ENCODE assay signal across 17 cellular contexts in the genomic region with DNA sequence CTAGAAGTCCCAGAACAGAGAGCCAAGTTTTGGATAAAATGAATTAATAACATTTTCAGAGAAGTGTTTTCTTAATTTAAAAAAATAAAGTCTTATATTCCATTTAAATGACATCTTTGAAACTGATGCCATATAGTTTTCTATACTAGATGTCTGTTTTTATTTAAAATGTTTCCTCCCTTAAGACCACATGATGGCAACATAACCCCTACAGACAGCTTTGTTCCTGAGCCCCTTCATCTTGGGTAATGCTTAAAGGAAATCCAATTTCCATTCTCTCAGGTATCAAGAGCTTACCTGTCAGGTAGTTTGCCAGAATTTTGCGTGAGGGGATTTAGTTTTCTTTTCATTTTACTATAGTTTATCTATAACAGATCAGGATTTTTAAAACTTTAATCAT.
DNase-seq lines count a peak whose midpoint lies in the region; ATAC-seq, FAIRE-seq and TF ChIP-seq lines count a peak whose summit lies in the region.
"Had no signal": no experiment of that assay in that cellular context is flagged by ENCODE, and none has a peak within 500 bp of the region (broad histone marks: within the 10 kb centered on the region; RNA-seq: fewer than 3 reads in every experiment).

No MANE protein-coding gene starts in this region.

- POLR2A ChIA-PET in HepG2 (lab: Yijun Ruan, JAX): no interaction called here

- TF ChIP-seq RAD21 in HepG2 (CRISPR knock-in tag; IDR thresholded peaks at IDR 0.05): no peak

- H3K4me1 ChIP-seq in HepG2 (ENCODE audit: insufficient read depth, low read length): no peaks in the 10 kb centered on the region
- H3K4me1 ChIP-seq in right lobe of liver: no peaks in the 10 kb centered on the region
- no peaks in the 10 kb centered on the region for H3K4me1 ChIP-seq in endodermal cell (ENCODE audit: control insufficient read depth, insufficient read depth, low read length)
- H3K4me1 ChIP-seq: body of pancreas, upper lobe of left lung had no signal

- H3K4me2 ChIP-seq in HepG2 (ENCODE audit: low read depth, low read length): no peak overlapping the region

- H3K79me2 ChIP-seq in HepG2 (ENCODE audit: insufficient read depth, low read length): no peaks in the 10 kb centered on the region

- DNase-seq in HepG2 (ENCODE audit: low spot score) (peak; percentile 2), right lobe of liver (no peak), NCI-H526 treated with DMSO at 0.1 percent for 48 hours (lab: John Stamatoyannopoulos, UW) (peak; percentile 44), endodermal cell (no peak), epidermal melanocyte (ENCODE audit: insufficient read length, low spot score) (no peak), immature natural killer cell (no peak)
- no peak for DNase-seq in activated CD8-positive, alpha-beta memory T cell treated with anti-CD3 and anti-CD28 coated beads, Interleukin-2, amount 10 ng/mL, durations not matched to agents 7 days and 5 days
- DNase-seq: activated CD4-positive, alpha-beta T cell treated with anti-CD3 and anti-CD28 coated beads, Interleukin-2, amount 50 U/mL, for 4 hours; activated effector memory CD4-positive, alpha-beta T cell treated with anti-CD3 and anti-CD28 coated beads, Interleukin-2, amount 50 U/mL, for 16 hours; body of pancreas; head of caudate nucleus; NK-92 treated with Interleukin-12 subunit alpha and Interleukin-12 subunit beta, amount 100 ng/mL, for 24 hours; occipital lobe; T-helper 1 cell; upper lobe of left lung had no signal

- H3K9me3 ChIP-seq in HepG2 (ENCODE audit: low read length): no peaks in the 10 kb centered on the region
- no peaks in the 10 kb centered on the region for H3K9me3 ChIP-seq in right lobe of liver
- H3K9me3 ChIP-seq in endodermal cell (ENCODE audit: control insufficient read depth, low read length): peaks cover 5% of the 10 kb centered on the region
- H3K9me3 ChIP-seq: body of pancreas, upper lobe of left lung had no signal

- ATAC-seq in HepG2: no peak
- no peak for ATAC-seq in right lobe of liver
- no peak for ATAC-seq in HG02763 (IDR thresholded peaks at IDR 0.05; ENCODE audit: unreplicated experiment)
- ATAC-seq in activated CD8-positive, alpha-beta memory T cell treated with anti-CD3 and anti-CD28 coated beads, Interleukin-2, amount 10 ng/mL, durations not matched to agents 7 days and 5 days: no peak
- ATAC-seq: body of pancreas had no signal

- H4K20me1 ChIP-seq in HepG2 (ENCODE audit: insufficient read depth, low read length): no peaks in the 10 kb centered on the region

- TF ChIP-seq CTCF in HepG2 (CRISPR knock-in tag; IDR thresholded peaks at IDR 0.05) (no peak), right lobe of liver (IDR thresholded peaks at IDR 0.05) (no peak), endodermal cell (conservative IDR thresholded peaks at IDR 0.05) (peak; percentile 78)

- intact Hi-C loops in HepG2 (cut with micrococcal nuclease; ENCODE audit: unreplicated experiment) (loop anchor here (1.0 kb wide), 1 partner anchor 242 kb away; no protein-coding TSS in a partner anchor), right lobe of liver (cut with DNase I) (no loop called here)

- TF ChIP-seq POLR2A in HepG2 (IDR thresholded peaks at IDR 0.05; ENCODE audit: insufficient read depth in 1 of 2, low read depth in 2 of 2, low read length in 2 of 2) (no peak), right lobe of liver (IDR thresholded peaks at IDR 0.05) (no peak)

- H3K9ac ChIP-seq in HepG2 (ENCODE audit: insufficient read depth, low read depth, low read length) (no peak overlapping the region), endodermal cell (ENCODE audit: extremely low read depth, low read length, poor library complexity, severe bottlenecking) (no peak overlapping the region)

- H3K27ac Mint-ChIP-seq in endodermal cell (no peak overlapping the region), immature natural killer cell (no peak overlapping the region)
- H3K27ac Mint-ChIP-seq in activated CD8-positive, alpha-beta memory T cell treated with anti-CD3 and anti-CD28 coated beads, Interleukin-2, amount 10 ng/mL, durations not matched to agents 7 days and 5 days: no peak overlapping the region

- BruUV-seq in HepG2 (replicated peaks; lab: Mats Ljungman, UMichigan): no TSS peak

- H3K4me3 ChIP-seq in HepG2 (replicated peaks in 1 of 3; ENCODE audit: insufficient read depth in 1 of 3, low read depth in 2 of 3, low read length in 3 of 3) (no peak overlapping the region), right lobe of liver (no peak overlapping the region), endodermal cell (ENCODE audit: low read length) (no peak overlapping the region)
- H3K4me3 ChIP-seq: body of pancreas, upper lobe of left lung had no signal

- TF ChIP-seq EP300 in HepG2 (IDR thresholded peaks at IDR 0.05; ENCODE audit: low read depth in 2 of 2, low read length in 2 of 2) (no peak), HepG2 (CRISPR knock-in tag; IDR thresholded peaks at IDR 0.05; ENCODE audit: borderline replicate concordance) (no peak)

- H3K4me1 Mint-ChIP-seq in endodermal cell (peaks cover 1% of the 10 kb centered on the region), immature natural killer cell (no peaks in the 10 kb centered on the region)
- no peaks in the 10 kb centered on the region for H3K4me1 Mint-ChIP-seq in activated CD8-positive, alpha-beta memory T cell treated with anti-CD3 and anti-CD28 coated beads, Interleukin-2, amount 10 ng/mL, durations not matched to agents 7 days and 5 days

- no peak overlapping the region for H2AFZ ChIP-seq in HepG2 (ENCODE audit: low read length)

- no peak overlapping the region for H3K4me3 Mint-ChIP-seq in endodermal cell
- no peak overlapping the region for H3K4me3 Mint-ChIP-seq in immature natural killer cell
- no peak overlapping the region for H3K4me3 Mint-ChIP-seq in activated CD8-positive, alpha-beta memory T cell treated with anti-CD3 and anti-CD28 coated beads, Interleukin-2, amount 10 ng/mL, durations not matched to agents 7 days and 5 days

- H3K36me3 ChIP-seq in HepG2 (replicated peaks in 1 of 2; ENCODE audit: control insufficient read depth in 1 of 2, insufficient read depth in 2 of 2, low read length in 2 of 2): no peaks in the 10 kb centered on the region
- no peaks in the 10 kb centered on the region for H3K36me3 ChIP-seq in right lobe of liver
- no peaks in the 10 kb centered on the region for H3K36me3 ChIP-seq in endodermal cell (ENCODE audit: control insufficient read depth, insufficient read depth, low read length)
- H3K36me3 ChIP-seq: upper lobe of left lung had no signal

- H3K27me3 Mint-ChIP-seq in endodermal cell (ENCODE audit: insufficient read depth) (peaks cover 1% of the 10 kb centered on the region), immature natural killer cell (ENCODE audit: low read depth in 3 of 3) (peaks cover 0 to 4% (median 1%) of the 10 kb centered on the region in 3 donors)
- H3K27me3 Mint-ChIP-seq in activated CD8-positive, alpha-beta memory T cell treated with anti-CD3 and anti-CD28 coated beads, Interleukin-2, amount 10 ng/mL, durations not matched to agents 7 days and 5 days: no peaks in the 10 kb centered on the region

- CTCF ChIA-PET in HepG2 (lab: Yijun Ruan, JAX; ENCODE audit: low intra/inter-chr PET ratio, low total read pairs): no interaction called here
- CTCF ChIA-PET in activated CD8-positive, alpha-beta memory T cell treated with anti-CD3 and anti-CD28 coated beads, Interleukin-2, amount 10 ng/mL, durations not matched to agents 7 days and 5 days (lab: Charles Lee): no interaction called here

- H3K27me3 ChIP-seq in HepG2 (ENCODE audit: control insufficient read depth in 1 of 2, insufficient read depth in 2 of 2, low read length in 2 of 2) (no peaks in the 10 kb centered on the region), right lobe of liver (no peaks in the 10 kb centered on the region), endodermal cell (ENCODE audit: control insufficient read depth, insufficient read depth, low read length, poor library complexity, severe bottlenecking) (no peaks in the 10 kb centered on the region)
- H3K27me3 ChIP-seq: body of pancreas, upper lobe of left lung had no signal

- H3K27ac ChIP-seq in HepG2 (ENCODE audit: extremely low read length, insufficient read depth, low read length): no peak overlapping the region
- no peak overlapping the region for H3K27ac ChIP-seq in right lobe of liver
- H3K27ac ChIP-seq in endodermal cell (ENCODE audit: low read depth, low read length): no peak overlapping the region
- H3K27ac ChIP-seq: body of pancreas, upper lobe of left lung had no signal

- WGBS in HepG2 (ENCODE audit: low lambda C conversion rate): 6% methylated on average over 1 of the region's 1 CpG
- WGBS in right lobe of liver (ENCODE audit: insufficient coverage, low coverage, low lambda C conversion rate, missing lambda C conversion rate): 25% methylated on average over 1 of the region's 1 CpG
- no CpG with 5 or more reads among the region's 1 CpG for WGBS in endodermal cell (ENCODE audit: insufficient coverage in 1 of 2, insufficient read length in 1 of 2), 2 experiments

- no peak for FAIRE-seq in HepG2 (lab: Jason Lieb, UNC)
- FAIRE-seq: D721Med had no signal

- peaks cover 7% of the 10 kb centered on the region for H3K36me3 Mint-ChIP-seq in endodermal cell (ENCODE audit: low read depth)
- no peaks in the 10 kb centered on the region for H3K36me3 Mint-ChIP-seq in immature natural killer cell
- no peaks in the 10 kb centered on the region for H3K36me3 Mint-ChIP-seq in activated CD8-positive, alpha-beta memory T cell treated with anti-CD3 and anti-CD28 coated beads, Interleukin-2, amount 10 ng/mL, durations not matched to agents 7 days and 5 days

- H3K9me3 Mint-ChIP-seq in endodermal cell (peaks cover 22% of the 10 kb centered on the region), immature natural killer cell (peaks cover 0 to 6% (median 0%) of the 10 kb centered on the region in 6 donors)
- H3K9me3 Mint-ChIP-seq in activated CD8-positive, alpha-beta memory T cell treated with anti-CD3 and anti-CD28 coated beads, Interleukin-2, amount 10 ng/mL, durations not matched to agents 7 days and 5 days (ENCODE audit: low read depth): peaks cover 3% of the 10 kb centered on the region

- in situ Hi-C loops in HepG2 (cut with HindIII; ENCODE audit: extremely low pct_ligation_motif_present, low pct_unique_long_range_greater_than_20kb): no loop called here

TF ChIP-seq in HepG2, 621 proteins besides CTCF, POLR2A, EP300 and RAD21:
- TF ChIP-seq MXD1 (CRISPR knock-in tag; IDR thresholded peaks at IDR 0.05) (no peak), ZNF552 (CRISPR knock-in tag; IDR thresholded peaks at IDR 0.05; ENCODE audit: borderline replicate concordance) (no peak), GABPB1 (CRISPR knock-in tag; IDR thresholded peaks at IDR 0.05) (no peak), MYNN (CRISPR knock-in tag; IDR thresholded peaks at IDR 0.05; ENCODE audit: low read depth) (no peak), SRSF4 (IDR thresholded peaks at IDR 0.05; ENCODE audit: low read depth, low read length, poor library complexity, severe bottlenecking) (no peak), STAG1 (CRISPR knock-in tag; IDR thresholded peaks at IDR 0.05) (peak; percentile 16; the same call in 1 of the 2 replicates)

Comparison
In these comparisons a context has a peak if more than half of its experiments do, and no peak if none do; other contexts are left out.
1. DNase-seq: peak in HepG2 (single experiment) and NCI-H526 treated with DMSO at 0.1 percent for 48 hours (single experiment); none in right lobe of liver (0 of 3), endodermal cell (single experiment), epidermal melanocyte (single experiment), immature natural killer cell (0 of 3) and activated CD8-positive, alpha-beta memory T cell treated with anti-CD3 and anti-CD28 coated beads, Interleukin-2, amount 10 ng/mL, durations not matched to agents 7 days and 5 days (single experiment).